24 cellular contexts compared by ENCODE assay signal in genomic region chr11:60122414-60123036, GRCh38. TPM values are rescaled to one million over a fixed set of nuclear protein-coding genes. Genes with fewer than 3 reads are reported as not detected.
"Had no signal": no experiment of that assay in that cellular context is flagged by ENCODE, and none has a peak within 500 bp of the region (broad histone marks: within the 10 kb centered on the region; RNA-seq: fewer than 3 reads in every experiment).

No MANE protein-coding gene starts in this region.

- H3K4me3 ChIP-seq: ascending aorta, breast epithelium, cardiac muscle cell, colonic mucosa had no signal

- FAIRE-seq: frontal cortex had no signal

- H3K9me3 ChIP-seq: ascending aorta, breast epithelium, colonic mucosa had no signal

- H3K27me3 ChIP-seq: ascending aorta, breast epithelium, cardiac muscle cell, colonic mucosa had no signal

- H3K27ac ChIP-seq: ascending aorta, breast epithelium, cardiac muscle cell, colonic mucosa had no signal

- H3K4me1 ChIP-seq: ascending aorta, breast epithelium, colonic mucosa had no signal

- H3K36me3 ChIP-seq: ascending aorta, breast epithelium, cardiac muscle cell, colonic mucosa had no signal

- DNase-seq: activated CD4-positive, alpha-beta memory T cell treated with anti-CD3 and anti-CD28 coated beads, Interleukin-2, amount 10 ng/mL, durations not matched to agents 7 days and 5 days; activated CD4-positive, alpha-beta T cell treated with anti-CD3 and anti-CD28 coated beads for 1 hour; activated CD4-positive, alpha-beta T cell treated with anti-CD3 and anti-CD28 coated beads for 4 hours; activated CD4-positive, alpha-beta T cell treated with anti-CD3 and anti-CD28 coated beads, Interleukin-2, amount 10 ng/mL, durations not matched to agents 7 days and 5 days; activated CD4-positive, alpha-beta T cell treated with anti-CD3 and anti-CD28 coated beads, Interleukin-2, amount 50 U/mL, for 4 hours; activated CD8-positive, alpha-beta memory T cell treated with anti-CD3 and anti-CD28 coated beads, Interleukin-2, amount 50 U/mL, for 48 hours; activated gamma-delta T cell; activated naive CD4-positive, alpha-beta T cell; activated naive CD4-positive, alpha-beta T cell treated with anti-CD3 and anti-CD28 coated beads, Interleukin-2, amount 10 ng/mL, durations not matched to agents 7 days and 5 days; activated naive CD8-positive, alpha-beta T cell treated with anti-CD3 and anti-CD28 coated beads, Interleukin-2, amount 10 ng/mL, durations not matched to agents 7 days and 5 days; activated T-cell treated with anti-CD3 and anti-CD28 coated beads for 4 hours; activated T-cell treated with anti-CD3 and anti-CD28 coated beads, Interleukin-2, amount 50 U/mL, for 24 hours; activated T-cell treated with anti-CD3 and anti-CD28 coated beads, Interleukin-2, amount 50 U/mL, for 72 hours; central memory CD4-positive, alpha-beta T cell; cerebellar nuclear complex; colonic mucosa; effector CD8-positive, alpha-beta T cell; foreskin fibroblast; head of caudate nucleus; T1000 had no signal

RNA-seq across cellular contexts. Expression of gene MS4A2, which starts 34.1 kb away (rescaled TPM):
- polyA plus RNA-seq: cardiac muscle cell had no signal
